Comparison of ENCODE assay signal across 8 cellular contexts in the genomic region with DNA sequence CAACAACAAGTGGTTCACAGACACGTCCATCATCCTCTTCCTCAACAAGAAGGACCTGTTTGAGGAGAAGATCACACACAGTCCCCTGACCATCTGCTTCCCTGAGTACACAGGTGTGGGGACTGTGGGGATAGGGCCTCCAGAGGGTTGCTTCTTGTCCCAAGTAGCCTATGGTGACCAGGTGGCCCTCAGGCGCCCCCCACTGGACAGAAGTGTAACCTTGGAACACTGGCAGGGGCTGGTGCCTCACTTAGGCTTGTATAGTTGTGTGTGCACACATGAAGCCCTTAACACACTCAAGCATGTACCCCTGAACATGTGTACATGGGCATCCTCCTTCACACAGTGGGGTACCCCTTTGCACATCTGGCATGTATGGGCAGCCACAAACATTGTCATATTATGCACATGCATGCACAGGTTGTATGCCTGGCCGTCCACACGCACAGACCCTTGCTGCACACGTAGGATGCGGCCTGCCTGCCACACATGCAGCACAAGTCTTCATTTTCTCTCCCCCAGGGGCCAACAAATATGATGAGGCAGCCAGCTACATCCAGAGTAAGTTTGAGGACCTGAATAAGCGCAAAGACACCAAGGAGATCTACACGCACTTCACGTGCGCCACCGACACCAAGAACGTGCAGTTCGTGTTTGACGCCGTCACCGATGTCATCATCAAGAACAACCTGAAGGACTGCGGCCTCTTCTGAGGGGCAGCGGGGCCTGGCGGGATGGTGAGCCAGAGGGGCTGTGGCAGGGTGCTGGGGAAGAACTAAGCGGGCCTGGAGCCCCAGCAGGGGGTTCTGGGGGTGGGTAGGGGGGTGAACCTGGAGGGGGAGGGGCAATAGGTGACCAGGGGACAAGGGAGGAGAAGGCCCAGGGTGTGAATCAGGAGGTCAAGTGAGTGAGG. TPM values are rescaled to one million over a fixed set of nuclear protein-coding genes. Genes with fewer than 3 reads are reported as not detected.
A peak's percentile ranks its signal among the peaks of the same experiment; 100 is the strongest.
DNase-seq lines count a peak whose midpoint lies in the region; ATAC-seq lines count a peak whose summit lies in the region.

No MANE protein-coding gene starts in this region.

- peaks cover 34% of the 10 kb centered on the region for H3K36me3 Mint-ChIP-seq in activated CD4-positive, alpha-beta T cell treated with anti-CD3 and anti-CD28 coated beads, Interleukin-2, amount 10 ng/mL, durations not matched to agents 24 days and 14 days (ENCODE audit: low read depth)

- H3K27me3 Mint-ChIP-seq in activated CD4-positive, alpha-beta T cell treated with anti-CD3 and anti-CD28 coated beads, Interleukin-2, amount 10 ng/mL, durations not matched to agents 24 days and 14 days = no peaks in the 10 kb centered on the region

- intact Hi-C loops in activated CD4-positive, alpha-beta T cell treated with anti-CD3 and anti-CD28 coated beads, Interleukin-2, amount 10 ng/mL, durations not matched to agents 24 days and 14 days (cut with micrococcal nuclease) = no loop called here

- H3K27ac Mint-ChIP-seq in activated CD4-positive, alpha-beta T cell treated with anti-CD3 and anti-CD28 coated beads, Interleukin-2, amount 10 ng/mL, durations not matched to agents 24 days and 14 days = no peak overlapping the region

- peak; percentile 80 for DNase-seq in activated CD4-positive, alpha-beta T cell treated with anti-CD3 and anti-CD28 coated beads, Interleukin-2, amount 10 ng/mL, durations not matched to agents 24 days and 14 days
- no peak for DNase-seq in activated CD4-positive, alpha-beta T cell treated with anti-CD3 and anti-CD28 coated beads for 4 hours
- DNase-seq in OCI-M1 (lab: John Stamatoyannopoulos, UW) (peak; percentile 56), dermis blood vessel endothelial cell (peak; percentile 77), retina (peak; percentile 43), COLO829 (ENCODE audit: low spot score) (no peak)

- no peak for ATAC-seq in HG03432 (IDR thresholded peaks at IDR 0.05; ENCODE audit: unreplicated experiment)
- no peak for ATAC-seq in GM21619 (IDR thresholded peaks at IDR 0.05; ENCODE audit: unreplicated experiment)

- no peak overlapping the region for H3K4me3 Mint-ChIP-seq in activated CD4-positive, alpha-beta T cell treated with anti-CD3 and anti-CD28 coated beads, Interleukin-2, amount 10 ng/mL, durations not matched to agents 24 days and 14 days

- H3K9me3 Mint-ChIP-seq in activated CD4-positive, alpha-beta T cell treated with anti-CD3 and anti-CD28 coated beads, Interleukin-2, amount 10 ng/mL, durations not matched to agents 24 days and 14 days = no peaks in the 10 kb centered on the region

- H3K4me1 Mint-ChIP-seq in activated CD4-positive, alpha-beta T cell treated with anti-CD3 and anti-CD28 coated beads, Interleukin-2, amount 10 ng/mL, durations not matched to agents 24 days and 14 days = peaks cover 5% of the 10 kb centered on the region

RNA-seq across cellular contexts. Expression of a gene that starts 11.7 kb away (rescaled TPM):
- total RNA-seq in activated CD4-positive, alpha-beta T cell treated with anti-CD3 and anti-CD28 coated beads, Interleukin-2, amount 10 ng/mL, durations not matched to agents 24 days and 14 days = 0.45 and 0.82 TPM in 2 replicates
- total RNA-seq in dermis blood vessel endothelial cell = 0.51 and 1.4 TPM in 2 replicates

RNA-seq across cellular contexts. Expression of a gene that starts 21.2 kb away (rescaled TPM):
- 225 and 232 TPM in 2 replicates for total RNA-seq in activated CD4-positive, alpha-beta T cell treated with anti-CD3 and anti-CD28 coated beads, Interleukin-2, amount 10 ng/mL, durations not matched to agents 24 days and 14 days
- 624 and 776 TPM in 2 replicates for total RNA-seq in dermis blood vessel endothelial cell

RNA-seq across cellular contexts. Expression of a gene that starts 21.7 kb away (rescaled TPM):
- total RNA-seq in activated CD4-positive, alpha-beta T cell treated with anti-CD3 and anti-CD28 coated beads, Interleukin-2, amount 10 ng/mL, durations not matched to agents 24 days and 14 days = not detected in 2 replicates
- not detected in 2 replicates for total RNA-seq in dermis blood vessel endothelial cell

RNA-seq across cellular contexts. Expression of a gene that starts 35.0 kb away (rescaled TPM):
- 231 and 233 TPM in 2 replicates for total RNA-seq in activated CD4-positive, alpha-beta T cell treated with anti-CD3 and anti-CD28 coated beads, Interleukin-2, amount 10 ng/mL, durations not matched to agents 24 days and 14 days
- 92.2 and 113 TPM in 2 replicates for total RNA-seq in dermis blood vessel endothelial cell

RNA-seq across cellular contexts. Expression of a gene that starts 42.0 kb away (rescaled TPM):
- 7.1 and 7.3 TPM in 2 replicates for total RNA-seq in activated CD4-positive, alpha-beta T cell treated with anti-CD3 and anti-CD28 coated beads, Interleukin-2, amount 10 ng/mL, durations not matched to agents 24 days and 14 days
- total RNA-seq in dermis blood vessel endothelial cell = 24.0 and 28.1 TPM in 2 replicates

Comparison
In these comparisons a context has a peak if more than half of its experiments do, and no peak if none do; other contexts are left out.
1. DNase-seq: peak in activated CD4-positive, alpha-beta T cell treated with anti-CD3 and anti-CD28 coated beads, Interleukin-2, amount 10 ng/mL, durations not matched to agents 24 days and 14 days (single experiment), OCI-M1 (single experiment), dermis blood vessel endothelial cell (single experiment) and retina (single experiment); none in activated CD4-positive, alpha-beta T cell treated with anti-CD3 and anti-CD28 coated beads for 4 hours (0 of 2) and COLO829 (single experiment).